Comparison of ENCODE assay signal across 1 cellular context in the genomic region with DNA sequence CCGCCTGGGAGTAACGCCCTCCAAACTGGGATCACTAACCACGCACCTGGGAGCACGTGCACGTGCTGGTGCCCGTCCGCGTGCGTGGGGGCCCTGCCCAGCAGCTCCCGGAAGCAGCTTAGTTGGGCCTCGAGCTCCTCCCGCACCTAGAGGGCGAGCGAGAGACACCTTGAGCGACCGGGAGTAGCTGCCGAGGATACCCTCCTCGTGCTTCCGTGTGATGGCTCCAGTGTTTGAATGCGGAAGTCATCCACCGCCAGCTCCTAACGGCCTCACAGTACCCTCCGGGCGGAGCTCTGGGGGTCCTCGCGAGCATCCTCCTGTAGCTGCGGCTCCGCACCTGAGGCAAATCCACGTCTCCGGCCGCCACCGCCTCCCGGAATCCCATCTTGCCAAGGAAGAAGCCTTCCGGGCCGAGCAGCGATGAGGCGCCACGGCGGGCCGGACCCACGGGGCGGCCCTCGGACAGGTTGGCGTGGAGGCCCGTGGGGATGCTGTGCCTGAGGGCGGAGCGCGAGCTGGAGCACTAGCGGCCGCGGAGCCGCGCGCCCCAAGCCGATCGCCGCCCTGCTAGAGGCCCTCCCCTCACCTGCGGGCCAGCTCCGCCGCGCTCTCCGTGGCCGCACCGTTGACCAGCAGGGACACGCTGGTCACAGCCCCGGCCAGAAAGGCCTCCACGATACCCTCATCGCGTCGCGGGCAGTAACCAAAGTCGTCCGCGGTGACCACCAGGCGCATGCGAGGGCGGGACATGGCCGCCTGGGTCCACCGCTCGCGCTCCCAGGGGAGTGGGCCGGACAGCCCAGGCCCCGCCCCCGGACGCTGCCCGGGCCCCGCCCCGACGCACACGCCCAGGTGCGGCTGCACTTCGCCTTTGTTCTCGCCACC.
TF ChIP-seq lines count a peak whose summit lies in the region.

A gene with protein sequence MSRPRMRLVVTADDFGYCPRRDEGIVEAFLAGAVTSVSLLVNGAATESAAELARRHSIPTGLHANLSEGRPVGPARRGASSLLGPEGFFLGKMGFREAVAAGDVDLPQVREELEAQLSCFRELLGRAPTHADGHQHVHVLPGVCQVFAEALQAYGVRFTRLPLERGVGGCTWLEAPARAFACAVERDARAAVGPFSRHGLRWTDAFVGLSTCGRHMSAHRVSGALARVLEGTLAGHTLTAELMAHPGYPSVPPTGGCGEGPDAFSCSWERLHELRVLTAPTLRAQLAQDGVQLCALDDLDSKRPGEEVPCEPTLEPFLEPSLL (minus strand): TSS at position 761 of the 888 bp plus-strand sequence. CDS start 8 bp downstream, at position 753.

TF ChIP-seq in HepG2, 621 proteins besides CTCF, POLR2A, EP300 and RAD21 (continued from another document and continues in another):
- TF ChIP-seq TFDP2 (CRISPR knock-in tag; IDR thresholded peaks at IDR 0.05) (peak; percentile 87), ZNF564 (CRISPR knock-in tag; IDR thresholded peaks at IDR 0.05) (no peak), ARNT (IDR thresholded peaks at IDR 0.05) (no peak), KLF15 (CRISPR knock-in tag; IDR thresholded peaks at IDR 0.05; ENCODE audit: borderline replicate concordance) (peak; percentile 83; the same call in 1 of the 2 replicates), AFF4 (CRISPR knock-in tag; IDR thresholded peaks at IDR 0.05) (no peak), FOSL1 (CRISPR knock-in tag; IDR thresholded peaks at IDR 0.05; ENCODE audit: borderline replicate concordance) (0 out of 2 replicates have a peak, but pooled peaks have one; percentile 31), SYNCRIP (IDR thresholded peaks at IDR 0.05; ENCODE audit: insufficient read depth, low read depth, low read length) (no peak), SIX4 (CRISPR knock-in tag; IDR thresholded peaks at IDR 0.05) (peak; percentile 61; the same call in 1 of the 2 replicates), STAT6 (CRISPR knock-in tag; IDR thresholded peaks at IDR 0.05; ENCODE audit: borderline replicate concordance) (peak; percentile 81; the same call in 1 of the 2 replicates), ZNF136 (CRISPR knock-in tag; IDR thresholded peaks at IDR 0.05; ENCODE audit: low read depth) (no peak), U2AF1 (optimal IDR thresholded peaks at IDR 0.05; ENCODE audit: low read depth, low read length) (peak; percentile 29), ZNF317 (CRISPR knock-in tag; IDR thresholded peaks at IDR 0.05) (peak; percentile 82), GFI1 (CRISPR knock-in tag; IDR thresholded peaks at IDR 0.05; ENCODE audit: borderline replicate concordance) (peak; percentile 65; the same call in 1 of the 2 replicates), FOXM1 (CRISPR knock-in tag; IDR thresholded peaks at IDR 0.05) (peak; percentile 81; the same call in 1 of the 2 replicates), ZFYVE20 (CRISPR knock-in tag; IDR thresholded peaks at IDR 0.05; ENCODE audit: borderline replicate concordance, low read depth) (peak; percentile 72; the same call in 1 of the 2 replicates), MAF1 (CRISPR knock-in tag; IDR thresholded peaks at IDR 0.05; ENCODE audit: borderline replicate concordance) (peak; percentile 72; the same call in 1 of the 2 replicates), TBP (CRISPR knock-in tag; IDR thresholded peaks at IDR 0.05) (no peak), MIER3 (CRISPR knock-in tag; IDR thresholded peaks at IDR 0.05; ENCODE audit: borderline replicate concordance) (peak; percentile 87; the same call in 1 of the 2 replicates), ZBTB7A (CRISPR knock-in tag; IDR thresholded peaks at IDR 0.05) (0 out of 2 replicates have a peak, but pooled peaks have one; percentile 76), SP4 (CRISPR knock-in tag; IDR thresholded peaks at IDR 0.05) (peak; percentile 81), ZNF543 (CRISPR knock-in tag; IDR thresholded peaks at IDR 0.05) (peak; percentile 91), HOXD1 (CRISPR knock-in tag; IDR thresholded peaks at IDR 0.05) (peak; percentile 84; the same call in 1 of the 2 replicates), NR2F6 (IDR thresholded peaks at IDR 0.05) (no peak), NR2F6 (CRISPR knock-in tag; IDR thresholded peaks at IDR 0.05) (peak; percentile 71), SIN3A (IDR thresholded peaks at IDR 0.05; ENCODE audit: borderline replicate concordance, low read depth, low read length) (peak; percentile 90), GABPB1 (CRISPR knock-in tag; IDR thresholded peaks at IDR 0.05) (peak; percentile 94), FLYWCH1 (CRISPR knock-in tag; IDR thresholded peaks at IDR 0.05) (0 out of 2 replicates have a peak, but pooled peaks have one; percentile 80), ZNF550 (CRISPR knock-in tag; IDR thresholded peaks at IDR 0.05; ENCODE audit: borderline replicate concordance) (0 out of 2 replicates have a peak, but pooled peaks have one; percentile 39), MAFK (conservative IDR thresholded peaks at IDR 0.05 in 1 of 2, IDR thresholded peaks at IDR 0.05 in 1 of 2; ENCODE audit: low read length in 2 of 2) (no peak), ZBTB3 (CRISPR knock-in tag; IDR thresholded peaks at IDR 0.05; ENCODE audit: borderline replicate concordance, low read depth) (peak; percentile 87; the same call in 1 of the 2 replicates), ZNF841 (CRISPR knock-in tag; IDR thresholded peaks at IDR 0.05; ENCODE audit: borderline replicate concordance) (no peak), MTA3 (CRISPR knock-in tag; IDR thresholded peaks at IDR 0.05) (no peak), PPARG (CRISPR knock-in tag; conservative IDR thresholded peaks at IDR 0.05) (0 out of 2 replicates have a peak, but pooled peaks have one; percentile 66), IKZF5 (CRISPR knock-in tag; IDR thresholded peaks at IDR 0.05) (peak; percentile 47; the same call in 1 of the 2 replicates), NFKBIZ (CRISPR knock-in tag; IDR thresholded peaks at IDR 0.05) (peak; percentile 97), GATAD2A (CRISPR knock-in tag; IDR thresholded peaks at IDR 0.05) (peak; percentile 89)
- TF ChIP-seq, protein P1, sequence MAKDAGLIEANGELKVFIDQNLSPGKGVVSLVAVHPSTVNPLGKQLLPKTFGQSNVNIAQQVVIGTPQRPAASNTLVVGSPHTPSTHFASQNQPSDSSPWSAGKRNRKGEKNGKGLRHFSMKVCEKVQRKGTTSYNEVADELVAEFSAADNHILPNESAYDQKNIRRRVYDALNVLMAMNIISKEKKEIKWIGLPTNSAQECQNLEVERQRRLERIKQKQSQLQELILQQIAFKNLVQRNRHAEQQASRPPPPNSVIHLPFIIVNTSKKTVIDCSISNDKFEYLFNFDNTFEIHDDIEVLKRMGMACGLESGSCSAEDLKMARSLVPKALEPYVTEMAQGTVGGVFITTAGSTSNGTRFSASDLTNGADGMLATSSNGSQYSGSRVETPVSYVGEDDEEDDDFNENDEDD (CRISPR knock-in tag; IDR thresholded peaks at IDR 0.05; ENCODE audit: borderline replicate concordance): peak; percentile 97
- TF ChIP-seq, protein P2, sequence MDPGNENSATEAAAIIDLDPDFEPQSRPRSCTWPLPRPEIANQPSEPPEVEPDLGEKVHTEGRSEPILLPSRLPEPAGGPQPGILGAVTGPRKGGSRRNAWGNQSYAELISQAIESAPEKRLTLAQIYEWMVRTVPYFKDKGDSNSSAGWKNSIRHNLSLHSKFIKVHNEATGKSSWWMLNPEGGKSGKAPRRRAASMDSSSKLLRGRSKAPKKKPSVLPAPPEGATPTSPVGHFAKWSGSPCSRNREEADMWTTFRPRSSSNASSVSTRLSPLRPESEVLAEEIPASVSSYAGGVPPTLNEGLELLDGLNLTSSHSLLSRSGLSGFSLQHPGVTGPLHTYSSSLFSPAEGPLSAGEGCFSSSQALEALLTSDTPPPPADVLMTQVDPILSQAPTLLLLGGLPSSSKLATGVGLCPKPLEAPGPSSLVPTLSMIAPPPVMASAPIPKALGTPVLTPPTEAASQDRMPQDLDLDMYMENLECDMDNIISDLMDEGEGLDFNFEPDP (CRISPR knock-in tag; conservative IDR thresholded peaks at IDR 0.05): no peak; the same call in 1 of the 2 replicates
- TF ChIP-seq, protein P3, sequence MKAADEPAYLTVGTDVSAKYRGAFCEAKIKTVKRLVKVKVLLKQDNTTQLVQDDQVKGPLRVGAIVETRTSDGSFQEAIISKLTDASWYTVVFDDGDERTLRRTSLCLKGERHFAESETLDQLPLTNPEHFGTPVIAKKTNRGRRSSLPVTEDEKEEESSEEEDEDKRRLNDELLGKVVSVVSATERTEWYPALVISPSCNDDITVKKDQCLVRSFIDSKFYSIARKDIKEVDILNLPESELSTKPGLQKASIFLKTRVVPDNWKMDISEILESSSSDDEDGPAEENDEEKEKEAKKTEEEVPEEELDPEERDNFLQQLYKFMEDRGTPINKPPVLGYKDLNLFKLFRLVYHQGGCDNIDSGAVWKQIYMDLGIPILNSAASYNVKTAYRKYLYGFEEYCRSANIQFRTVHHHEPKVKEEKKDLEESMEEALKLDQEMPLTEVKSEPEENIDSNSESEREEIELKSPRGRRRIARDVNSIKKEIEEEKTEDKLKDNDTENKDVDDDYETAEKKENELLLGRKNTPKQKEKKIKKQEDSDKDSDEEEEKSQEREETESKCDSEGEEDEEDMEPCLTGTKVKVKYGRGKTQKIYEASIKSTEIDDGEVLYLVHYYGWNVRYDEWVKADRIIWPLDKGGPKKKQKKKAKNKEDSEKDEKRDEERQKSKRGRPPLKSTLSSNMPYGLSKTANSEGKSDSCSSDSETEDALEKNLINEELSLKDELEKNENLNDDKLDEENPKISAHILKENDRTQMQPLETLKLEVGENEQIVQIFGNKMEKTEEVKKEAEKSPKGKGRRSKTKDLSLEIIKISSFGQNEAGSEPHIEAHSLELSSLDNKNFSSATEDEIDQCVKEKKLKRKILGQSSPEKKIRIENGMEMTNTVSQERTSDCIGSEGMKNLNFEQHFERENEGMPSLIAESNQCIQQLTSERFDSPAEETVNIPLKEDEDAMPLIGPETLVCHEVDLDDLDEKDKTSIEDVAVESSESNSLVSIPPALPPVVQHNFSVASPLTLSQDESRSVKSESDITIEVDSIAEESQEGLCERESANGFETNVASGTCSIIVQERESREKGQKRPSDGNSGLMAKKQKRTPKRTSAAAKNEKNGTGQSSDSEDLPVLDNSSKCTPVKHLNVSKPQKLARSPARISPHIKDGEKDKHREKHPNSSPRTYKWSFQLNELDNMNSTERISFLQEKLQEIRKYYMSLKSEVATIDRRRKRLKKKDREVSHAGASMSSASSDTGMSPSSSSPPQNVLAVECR (CRISPR knock-in tag; IDR thresholded peaks at IDR 0.05; ENCODE audit: borderline replicate concordance): peak; percentile 92; the same call in 1 of the 2 replicates
